1 cellular context compared by ENCODE assay signal in genomic region chr19:3375221-3376088, GRCh38.
TF ChIP-seq lines count a peak whose summit lies in the region.

No MANE protein-coding gene starts in this region.

TF ChIP-seq in H1, 55 proteins besides CTCF, POLR2A, EP300 and RAD21 (continued from another document):
- no peak for TF ChIP-seq CHD7 (IDR thresholded peaks at IDR 0.05; ENCODE audit: insufficient replicate concordance, low read length)
- no peak for TF ChIP-seq KDM4A (IDR thresholded peaks at IDR 0.05; ENCODE audit: low read depth, low read length, severe bottlenecking)
